Comparison of ENCODE assay signal across 8 cellular contexts in genomic region chr5:140690941-140691924, GRCh38. TPM values are rescaled to one million over a fixed set of nuclear protein-coding genes. Genes with fewer than 3 reads are reported as not detected.
DNase-seq lines count a peak whose midpoint lies in the region; ATAC-seq and TF ChIP-seq lines count a peak whose summit lies in the region.

Gene HARS1, minus strand, starts transcription at chr5:140691370. Its CDS starts 66 bp downstream, at chr5:140691304.
A gene with protein sequence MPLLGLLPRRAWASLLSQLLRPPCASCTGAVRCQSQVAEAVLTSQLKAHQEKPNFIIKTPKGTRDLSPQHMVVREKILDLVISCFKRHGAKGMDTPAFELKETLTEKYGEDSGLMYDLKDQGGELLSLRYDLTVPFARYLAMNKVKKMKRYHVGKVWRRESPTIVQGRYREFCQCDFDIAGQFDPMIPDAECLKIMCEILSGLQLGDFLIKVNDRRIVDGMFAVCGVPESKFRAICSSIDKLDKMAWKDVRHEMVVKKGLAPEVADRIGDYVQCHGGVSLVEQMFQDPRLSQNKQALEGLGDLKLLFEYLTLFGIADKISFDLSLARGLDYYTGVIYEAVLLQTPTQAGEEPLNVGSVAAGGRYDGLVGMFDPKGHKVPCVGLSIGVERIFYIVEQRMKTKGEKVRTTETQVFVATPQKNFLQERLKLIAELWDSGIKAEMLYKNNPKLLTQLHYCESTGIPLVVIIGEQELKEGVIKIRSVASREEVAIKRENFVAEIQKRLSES (plus strand): TSS chr5:140691455. CDS start chr5:140691649, 194 bp downstream.

- H3K36me3 Mint-ChIP-seq in activated CD8-positive, alpha-beta memory T cell treated with anti-CD3 and anti-CD28 coated beads, Interleukin-2, amount 10 ng/mL, durations not matched to agents 7 days and 5 days = peaks cover 36% of the 10 kb centered on the region

- H4K91ac ChIP-seq in mesenchymal stem cell (ENCODE audit: low read length) = peak within 1 kb of the TSS; percentile 85

- peak within 1 kb of the TSS; percentile 59 to 91 for H3K18ac ChIP-seq in mesenchymal stem cell (ENCODE audit: low read depth in 1 of 2, low read length in 2 of 2)

- peak within 1 kb of the TSS; percentile 100 for H3K4me3 Mint-ChIP-seq in activated CD8-positive, alpha-beta memory T cell treated with anti-CD3 and anti-CD28 coated beads, Interleukin-2, amount 10 ng/mL, durations not matched to agents 7 days and 5 days

- CTCF ChIA-PET in activated CD8-positive, alpha-beta memory T cell treated with anti-CD3 and anti-CD28 coated beads, Interleukin-2, amount 10 ng/mL, durations not matched to agents 7 days and 5 days (lab: Charles Lee) = interaction anchor here (0.8 to 1.9 kb wide), 11 partner anchors 9 to 328 kb away, joined by 3 to 11 read pairs (median 5); partner anchors contain the start of genes EIF4EBP3, IK, NDUFA2 and WDR55

- H3K9me3 ChIP-seq in endocrine pancreas (ENCODE audit: control insufficient read depth, low read length) (no peaks in the 10 kb centered on the region), mesenchymal stem cell (ENCODE audit: control insufficient read depth, low read length) (no peaks in the 10 kb centered on the region)

- peak within 1 kb of the TSS; percentile 66 for H2BK5ac ChIP-seq in mesenchymal stem cell (ENCODE audit: low read depth, low read length, poor library complexity, severe bottlenecking)

- H2BK120ac ChIP-seq in mesenchymal stem cell (ENCODE audit: low read depth, low read length) = no peak within 1 kb of the TSS

- peak within 1 kb of the TSS in 1 of 2 experiments; percentile 48 for H3K23ac ChIP-seq in mesenchymal stem cell (ENCODE audit: low read length in 2 of 2)

- peaks cover 12% of the 10 kb centered on the region for H3K4me1 ChIP-seq in endocrine pancreas (ENCODE audit: control insufficient read depth, insufficient read depth, low read length)
- H3K4me1 ChIP-seq in mesenchymal stem cell (ENCODE audit: control insufficient read depth, insufficient read depth, low read depth, low read length) = peaks cover 8% of the 10 kb centered on the region

- no peak within 1 kb of the TSS for H2BK12ac ChIP-seq in mesenchymal stem cell (ENCODE audit: low read length in 2 of 2)

- H3K9ac ChIP-seq in endocrine pancreas (ENCODE audit: control insufficient read depth, insufficient read depth, low read length) (peak within 1 kb of the TSS; percentile 94), mesenchymal stem cell (ENCODE audit: low read length) (peak within 1 kb of the TSS; percentile 97)

- ATAC-seq in activated CD8-positive, alpha-beta memory T cell treated with anti-CD3 and anti-CD28 coated beads, Interleukin-2, amount 10 ng/mL, durations not matched to agents 7 days and 5 days = peak; percentile 96

- H3K4ac ChIP-seq in mesenchymal stem cell (ENCODE audit: low read depth in 1 of 2, low read length in 2 of 2) = peak within 1 kb of the TSS; percentile 39 to 86

- H3K4me1 Mint-ChIP-seq in activated CD8-positive, alpha-beta memory T cell treated with anti-CD3 and anti-CD28 coated beads, Interleukin-2, amount 10 ng/mL, durations not matched to agents 7 days and 5 days = peaks cover 39% of the 10 kb centered on the region

- DNase-seq in COLO668 (lab: John Stamatoyannopoulos, UW; ENCODE audit: unreplicated experiment) (peak; percentile 86), GM20000 (ENCODE audit: low spot score) (peak; percentile 87), HT-29 (ENCODE audit: low spot score) (peak; percentile 96), NOMO-1 treated with dmso at 0.1 percent for 144 hours (lab: John Stamatoyannopoulos, UW; ENCODE audit: unreplicated experiment) (peak; percentile 90), mesenchymal stem cell (peak; percentile 97)
- peak; percentile 92 for DNase-seq in activated CD8-positive, alpha-beta memory T cell treated with anti-CD3 and anti-CD28 coated beads, Interleukin-2, amount 10 ng/mL, durations not matched to agents 7 days and 5 days
- peak; percentile 66 for DNase-seq in stimulated activated CD8-positive, alpha-beta memory T cell treated with anti-CD3 and anti-CD28 coated beads, Interleukin-12 subunit alpha, Interleukin-12 subunit beta, amount 100 ng/mL, for 4 hours (ENCODE audit: low read depth)

- no peak within 1 kb of the TSS for H2BK15ac ChIP-seq in mesenchymal stem cell (ENCODE audit: low read depth, poor library complexity, severe bottlenecking)

- H3K9me3 Mint-ChIP-seq in activated CD8-positive, alpha-beta memory T cell treated with anti-CD3 and anti-CD28 coated beads, Interleukin-2, amount 10 ng/mL, durations not matched to agents 7 days and 5 days (ENCODE audit: low read depth) = no peaks in the 10 kb centered on the region

- no peak for TF ChIP-seq CTCF in GM20000 (IDR thresholded peaks at IDR 0.05; ENCODE audit: extremely low read depth, missing control alignments)

- H3K27me3 ChIP-seq in endocrine pancreas (ENCODE audit: control insufficient read depth, insufficient read depth, low read length) (no peaks in the 10 kb centered on the region), mesenchymal stem cell (ENCODE audit: control insufficient read depth in 1 of 2, insufficient read depth in 1 of 2, low read length in 2 of 2) (no peaks in the 10 kb centered on the region)

- H3K27ac Mint-ChIP-seq in activated CD8-positive, alpha-beta memory T cell treated with anti-CD3 and anti-CD28 coated beads, Interleukin-2, amount 10 ng/mL, durations not matched to agents 7 days and 5 days = peak within 1 kb of the TSS; percentile 98

- peaks cover 19% of the 10 kb centered on the region for H3K79me1 ChIP-seq in mesenchymal stem cell (replicated peaks; ENCODE audit: low read length, poor library complexity, severe bottlenecking)

- H3K36me3 ChIP-seq in endocrine pancreas (ENCODE audit: control insufficient read depth, insufficient read depth, low read length) = no peaks in the 10 kb centered on the region
- peaks cover 22 to 66% of the 10 kb centered on the region in 2 experiments for H3K36me3 ChIP-seq in mesenchymal stem cell (ENCODE audit: control insufficient read depth in 1 of 2, insufficient read depth in 2 of 2, low read depth in 1 of 2, low read length in 2 of 2)

- peak within 1 kb of the TSS; percentile 70 for H2AFZ ChIP-seq in mesenchymal stem cell (ENCODE audit: low read depth, low read length)

- no peak within 1 kb of the TSS for H2AK5ac ChIP-seq in mesenchymal stem cell (ENCODE audit: low read length, severe bottlenecking)

- WGBS in mesenchymal stem cell = under 1% methylated on average over 61 of the region's 61 CpGs

- H3K4me3 ChIP-seq in endocrine pancreas (ENCODE audit: control insufficient read depth, insufficient read depth, low read length) (peak within 1 kb of the TSS; percentile 98), mesenchymal stem cell (ENCODE audit: insufficient read depth in 1 of 2, low read depth in 1 of 2, low read length in 2 of 2) (peak within 1 kb of the TSS; percentile 88 to 99)

- peak within 1 kb of the TSS; percentile 86 for H3K27ac ChIP-seq in mesenchymal stem cell (ENCODE audit: low read length, poor library complexity, severe bottlenecking)

- H4K8ac ChIP-seq in mesenchymal stem cell (ENCODE audit: low read length) = peak within 1 kb of the TSS; percentile 74

- H3K14ac ChIP-seq in mesenchymal stem cell (ENCODE audit: low read length in 2 of 2) = peak within 1 kb of the TSS in 1 of 2 experiments; percentile 45

- H3K27me3 Mint-ChIP-seq in activated CD8-positive, alpha-beta memory T cell treated with anti-CD3 and anti-CD28 coated beads, Interleukin-2, amount 10 ng/mL, durations not matched to agents 7 days and 5 days = no peaks in the 10 kb centered on the region

- H3K4me2 ChIP-seq in mesenchymal stem cell (ENCODE audit: low read length, poor library complexity, severe bottlenecking) = peak within 1 kb of the TSS; percentile 77

RNA-seq across cellular contexts. Expression of gene HARS1, which starts in this region (rescaled TPM):
- 70.2 and 70.8 TPM in 2 replicates for total RNA-seq in HT-29 (2014; rRNA removed; shearing (Covaris generic))
- total RNA-seq in activated CD8-positive, alpha-beta memory T cell treated with anti-CD3 and anti-CD28 coated beads, Interleukin-2, amount 10 ng/mL, durations not matched to agents 7 days and 5 days = 10 to 100 TPM; 75.9 to 93.9 TPM
- 56.3 TPM for polyA plus RNA-seq in mesenchymal stem cell (2013, experiment 1 of 2)
- 56.1 TPM for polyA plus RNA-seq in mesenchymal stem cell (2013, experiment 2 of 2)

RNA-seq across cellular contexts. Expression of the second gene that starts in this region (rescaled TPM):
- total RNA-seq in HT-29 (2014; rRNA removed; shearing (Covaris generic)) = 20.4 and 24.0 TPM in 2 replicates
- 10 to 100 TPM; 30.7 to 36.6 TPM for total RNA-seq in activated CD8-positive, alpha-beta memory T cell treated with anti-CD3 and anti-CD28 coated beads, Interleukin-2, amount 10 ng/mL, durations not matched to agents 7 days and 5 days
- polyA plus RNA-seq in mesenchymal stem cell (2013, experiment 1 of 2) = 12.0 TPM
- polyA plus RNA-seq in mesenchymal stem cell (2013, experiment 2 of 2) = 12.8 TPM

Comparison
In these comparisons a context has a peak if more than half of its experiments do, and no peak if none do; other contexts are left out.
1. Peak in every context shown above with its lines: DNase-seq, ATAC-seq, H3K4me3 ChIP-seq and H3K27ac ChIP-seq.